In genomic region chr12:15883536-15883935, GRCh38 we compare ENCODE assay signal across 8 cellular contexts. TPM values are rescaled to one million over a fixed set of nuclear protein-coding genes. Genes with fewer than 3 reads are reported as not detected.
DNase-seq lines count a peak whose midpoint lies in the region; ATAC-seq and TF ChIP-seq lines count a peak whose summit lies in the region.

No MANE protein-coding gene starts in this region.

- intact Hi-C loops in psoas muscle (cut with DNase I): loop anchor here in 1 of 2 donors (10.0 kb wide), 1 partner anchor 1079 kb away; the partner anchor contains the start of genes C12orf60 and WBP11

- H3K27ac ChIP-seq in SJCRH30: peak overlapping the region; percentile 73; the same call in 1 of the 2 replicates
- peak overlapping the region; percentile 97 for H3K27ac ChIP-seq in psoas muscle

- TF ChIP-seq CTCF in GM06990 (IDR thresholded peaks at IDR 0.05; ENCODE audit: insufficient read depth, low read length, poor library complexity, severe bottlenecking): no peak
- no peak for TF ChIP-seq CTCF in psoas muscle (IDR thresholded peaks at IDR 0.05)

- DNase-seq in GM06990 (ENCODE audit: extremely low read depth, insufficient read length): no peak
- DNase-seq in SJCRH30: peak in 1 of 2 experiments; percentile 20
- peak; percentile 36 for DNase-seq in fibroblast of peridontal ligament (ENCODE audit: extremely low read depth)
- no peak for DNase-seq in psoas muscle
- DNase-seq in SW480 (ENCODE audit: low spot score): no peak
- no peak for DNase-seq in NK-92 (lab: John Stamatoyannopoulos, UW; ENCODE audit: unreplicated experiment)
- DNase-seq in NCI-H2171 (lab: John Stamatoyannopoulos, UW): no peak
- DNase-seq in stimulated activated CD4-positive, alpha-beta T cell treated with anti-CD3 and anti-CD28 coated beads, Interleukin-1b, Interleukin-23, amount 100 ng/mL, for 48 hours: no peak

- H3K36me3 ChIP-seq in GM06990 (ENCODE audit: control insufficient read depth, insufficient read depth, low read length) (no peaks in the 10 kb centered on the region; the same call in 1 of the 2 replicates), SJCRH30 (peaks cover 26% of the 10 kb centered on the region), psoas muscle (ENCODE audit: insufficient read depth in 1 of 2, low read depth in 1 of 2) (peaks cover 0 to 14% of the 10 kb centered on the region in 2 donors)

- 36 to 47% (median 37%) methylated on average over 6 of the region's 6 CpGs for WGBS in psoas muscle, 3 donors

- H3K4me1 ChIP-seq in SJCRH30 (peaks cover 8% of the 10 kb centered on the region), psoas muscle (peaks cover 45% of the 10 kb centered on the region)

- H3K9me3 ChIP-seq in SJCRH30 (replicated peaks) (no peaks in the 10 kb centered on the region), psoas muscle (no peaks in the 10 kb centered on the region)

- no peaks in the 10 kb centered on the region for H3K27me3 ChIP-seq in GM06990 (replicated peaks; ENCODE audit: control insufficient read depth, insufficient read depth, low read length)
- no peaks in the 10 kb centered on the region for H3K27me3 ChIP-seq in SJCRH30
- no peaks in the 10 kb centered on the region for H3K27me3 ChIP-seq in psoas muscle (ENCODE audit: insufficient read depth in 3 of 3, low read length in 2 of 3)

- no peak for ATAC-seq in psoas muscle

- peak overlapping the region; percentile 95 for H3K4me3 ChIP-seq in GM06990 (replicated peaks; ENCODE audit: low read depth, low read length)
- H3K4me3 ChIP-seq in SJCRH30: peak overlapping the region; percentile 71
- H3K4me3 ChIP-seq in psoas muscle: peak overlapping the region; percentile 89

RNA-seq across cellular contexts. Expression of gene STRAP, which starts 1.3 kb away (rescaled TPM):
- 171 and 173 TPM in 2 replicates for total RNA-seq in SJCRH30 (2014; rRNA removed; shearing (Covaris generic))
- 100 to 1,000 TPM in 3 of 4 donors, 10 to 100 TPM in 1; 94.3 to 154 (median 151) TPM for total RNA-seq in psoas muscle
- polyA plus RNA-seq in psoas muscle: 100 to 1,000 TPM; 117 to 224 (median 205) TPM

RNA-seq across cellular contexts. Expression of gene DERA, which starts 27.6 kb away (rescaled TPM):
- 46.1 and 47.0 TPM in 2 replicates for total RNA-seq in SJCRH30 (2014; rRNA removed; shearing (Covaris generic))
- 10 to 100 TPM; 18.6 to 31.5 (median 19.7) TPM for total RNA-seq in psoas muscle
- 10 to 100 TPM; 14.3 to 25.0 (median 20.3) TPM for polyA plus RNA-seq in psoas muscle
